In genomic region chr13:74024314-74024713, GRCh38 we compare ENCODE assay signal across 24 cellular contexts.
DNase-seq lines count a peak whose midpoint lies in the region; ATAC-seq and TF ChIP-seq lines count a peak whose summit lies in the region.
"Had no signal": no experiment of that assay in that cellular context is flagged by ENCODE, and none has a peak within 500 bp of the region (broad histone marks: within the 10 kb centered on the region; RNA-seq: fewer than 3 reads in every experiment).

No MANE protein-coding gene starts in this region.

- H4K20me1 ChIP-seq in GM23338 (replicated peaks; ENCODE audit: insufficient read depth) = no peaks in the 10 kb centered on the region

- no peak overlapping the region for H3K27ac Mint-ChIP-seq in GM23338
- H3K27ac Mint-ChIP-seq in naive thymus-derived CD4-positive, alpha-beta T cell = peak overlapping the region in 7 of 9 donors; percentile 70 to 96 (median 86)
- H3K27ac Mint-ChIP-seq: B cell, H9, HFFc6 had no signal

- H2AFZ ChIP-seq in GM23338 = no peak overlapping the region

- peaks cover 0 to 34% (median 16%) of the 10 kb centered on the region in 12 donors for H3K4me1 ChIP-seq in heart left ventricle
- H3K4me1 ChIP-seq in right atrium auricular region = peaks cover 0 to 13% of the 10 kb centered on the region in 2 donors
- peaks cover 41% of the 10 kb centered on the region for H3K4me1 ChIP-seq in GM23338 (ENCODE audit: insufficient read depth)
- H3K4me1 ChIP-seq in naive thymus-derived CD4-positive, alpha-beta T cell (ENCODE audit: control insufficient read depth in 2 of 2, insufficient read depth in 2 of 2, low read length in 2 of 2) = peaks cover 44 to 45% of the 10 kb centered on the region in 2 donors

- CTCF ChIA-PET in naive thymus-derived CD4-positive, alpha-beta T cell (lab: Charles Lee) = no interaction called here

- H3K27ac ChIP-seq in heart left ventricle (no peak overlapping the region), right atrium auricular region (no peak overlapping the region), GM23338 (ENCODE audit: low read depth) (no peak overlapping the region), brain microvascular endothelial cell (no peak overlapping the region)
- H3K27ac ChIP-seq in naive thymus-derived CD4-positive, alpha-beta T cell (ENCODE audit: low read depth, low read length) = peak overlapping the region; percentile 77

- peaks cover 49% of the 10 kb centered on the region for H3K4me1 Mint-ChIP-seq in GM23338
- H3K4me1 Mint-ChIP-seq in naive thymus-derived CD4-positive, alpha-beta T cell = peaks cover 24 to 95% (median 92%) of the 10 kb centered on the region in 7 donors

- H3K79me2 ChIP-seq in GM23338 (replicated peaks; ENCODE audit: insufficient read depth) = 0 out of 2 replicates have a peak, but pooled peaks cover 5% of the 10 kb centered on the region

- no peak overlapping the region for H3K4me3 ChIP-seq in heart left ventricle
- no peak overlapping the region for H3K4me3 ChIP-seq in right atrium auricular region
- H3K4me3 ChIP-seq in GM23338 = no peak overlapping the region
- H3K4me3 ChIP-seq in brain microvascular endothelial cell (ENCODE audit: low read depth, low read length) = no peak overlapping the region
- no peak overlapping the region for H3K4me3 ChIP-seq in naive thymus-derived CD4-positive, alpha-beta T cell (ENCODE audit: low read length)
- H3K4me3 ChIP-seq: K562, MG63 had no signal

- POLR2A ChIA-PET in naive thymus-derived CD4-positive, alpha-beta T cell (lab: Charles Lee) = interaction anchor here (1.0 to 1.9 kb wide), 3 partner anchors 12 to 265 kb away, joined by 4 to 5 read pairs (median 4); no protein-coding TSS in a partner anchor

- H3K27me3 ChIP-seq in heart left ventricle (no peaks in the 10 kb centered on the region), right atrium auricular region (no peaks in the 10 kb centered on the region), GM23338 (ENCODE audit: insufficient read depth) (no peaks in the 10 kb centered on the region), brain microvascular endothelial cell (replicated peaks) (no peaks in the 10 kb centered on the region)
- no peaks in the 10 kb centered on the region for H3K27me3 ChIP-seq in naive thymus-derived CD4-positive, alpha-beta T cell (ENCODE audit: control insufficient read depth in 2 of 2, insufficient read depth in 2 of 2, low read length in 2 of 2)
- H3K27me3 ChIP-seq: MG63 had no signal

- no peak overlapping the region for H3K4me3 Mint-ChIP-seq in GM23338
- H3K4me3 Mint-ChIP-seq in naive thymus-derived CD4-positive, alpha-beta T cell = peak overlapping the region in 2 of 10 donors; percentile 75 to 85
- H3K4me3 Mint-ChIP-seq: CD14-positive monocyte, H9, HFFc6 had no signal

- 0 out of 2 replicates have a peak overlapping the region, but pooled peaks have one; percentile 54 for H3K4me2 ChIP-seq in GM23338

- H3K36me3 ChIP-seq in heart left ventricle (no peaks in the 10 kb centered on the region), right atrium auricular region (no peaks in the 10 kb centered on the region), GM23338 (ENCODE audit: insufficient read depth) (no peaks in the 10 kb centered on the region), brain microvascular endothelial cell (replicated peaks) (no peaks in the 10 kb centered on the region)
- H3K36me3 ChIP-seq in naive thymus-derived CD4-positive, alpha-beta T cell (ENCODE audit: control insufficient read depth in 2 of 3, insufficient read depth in 3 of 3, low read length in 3 of 3) = peaks cover 0 to 8% (median 0%) of the 10 kb centered on the region in 3 experiments
- H3K36me3 ChIP-seq: MG63 had no signal

- ATAC-seq in heart left ventricle (peak in 3 of 4 donors; percentile 33 to 42 (median 39)), GM23338 (no peak)
- ATAC-seq in naive thymus-derived CD4-positive, alpha-beta T cell = no peak
- ATAC-seq: K562, PC-3 had no signal

- intact Hi-C loops in heart left ventricle (cut with DNase I) = loop anchor here in 3 of 10 donors (5.0 to 10.0 kb wide), 2 partner anchors 260 to 263 kb away; no protein-coding TSS in a partner anchor
- intact Hi-C loops in naive thymus-derived CD4-positive, alpha-beta T cell (cut with micrococcal nuclease) = loop anchor here in 1 of 2 donors (1.0 kb wide), 1 partner anchor 12 kb away; no protein-coding TSS in a partner anchor

- no peak for TF ChIP-seq POLR2A in heart left ventricle (IDR thresholded peaks at IDR 0.05)

- DNase-seq in heart left ventricle (peak in 1 of 5 donors; percentile 28), right atrium auricular region (ENCODE audit: low spot score) (no peak), GM23338 (ENCODE audit: low spot score) (no peak), brain microvascular endothelial cell (peak; percentile 9), T1000 (lab: John Stamatoyannopoulos, UW) (no peak), activated T-cell treated with anti-CD3 and anti-CD28 coated beads for 4 hours (no peak)
- no peak for DNase-seq in naive thymus-derived CD4-positive, alpha-beta T cell
- no peak for DNase-seq in effector CD4-positive, alpha-beta T cell
- DNase-seq: DMS79, H9, HFFc6, MG63, NCI-H1417, NCI-H1694 treated with DMSO at 0.1 percent for 48 hours, NCI-H2081 treated with DMSO at 0.1 percent for 48 hours, NCI-H2171 treated with DMSO at 0.1 percent for 48 hours, NCI-H446, NCI-H526, PC-3, RPMI8226, SIG-M5 had no signal

- WGBS in heart left ventricle, 4 donors = 56 to 60% (median 58%) methylated on average over 4 of the region's 4 CpGs

- H3K9me2 ChIP-seq in GM23338 (ENCODE audit: insufficient read depth) = no peaks in the 10 kb centered on the region

- no peaks in the 10 kb centered on the region for H3K9me3 ChIP-seq in heart left ventricle
- H3K9me3 ChIP-seq in right atrium auricular region = no peaks in the 10 kb centered on the region
- H3K9me3 ChIP-seq in naive thymus-derived CD4-positive, alpha-beta T cell (ENCODE audit: control insufficient read depth in 2 of 3, low read length in 3 of 3) = no peaks in the 10 kb centered on the region
- H3K9me3 ChIP-seq: MG63 had no signal

- H3F3A ChIP-seq in GM23338 (replicated peaks; ENCODE audit: low read depth) = no peaks in the 10 kb centered on the region

- H3K9me3 Mint-ChIP-seq in GM23338 = peaks cover 11% of the 10 kb centered on the region; the same call in 2 of the 3 replicates
- H3K9me3 Mint-ChIP-seq in naive thymus-derived CD4-positive, alpha-beta T cell = peaks cover 0 to 15% (median 5%) of the 10 kb centered on the region in 11 donors
- H3K9me3 Mint-ChIP-seq: HFFc6 had no signal

- TF ChIP-seq CTCF in heart left ventricle (IDR thresholded peaks at IDR 0.05) (peak in 4 of 12 donors; percentile 5 to 19 (median 16)), right atrium auricular region (IDR thresholded peaks at IDR 0.05) (peak in 1 of 2 donors; percentile 13), GM23338 (conservative IDR thresholded peaks at IDR 0.05; ENCODE audit: low read depth in 2 of 2) (0 out of 4 replicates have a peak, but pooled peaks of 1 of the 2 experiments have one; percentile 13), brain microvascular endothelial cell (IDR thresholded peaks at IDR 0.05; ENCODE audit: low read depth, low read length, missing control alignments) (peak; percentile 26)

- no peaks in the 10 kb centered on the region for H3K27me3 Mint-ChIP-seq in GM23338 (ENCODE audit: insufficient read depth, low read depth, poor library complexity)
- no peaks in the 10 kb centered on the region for H3K27me3 Mint-ChIP-seq in naive thymus-derived CD4-positive, alpha-beta T cell
- H3K27me3 Mint-ChIP-seq: B cell had no signal

- H3K36me3 Mint-ChIP-seq in GM23338 (ENCODE audit: low read depth) = peaks cover 23% of the 10 kb centered on the region
- peaks cover 26 to 36% (median 34%) of the 10 kb centered on the region in 5 donors for H3K36me3 Mint-ChIP-seq in naive thymus-derived CD4-positive, alpha-beta T cell
- H3K36me3 Mint-ChIP-seq: CD14-positive monocyte had no signal

- in situ Hi-C loops in brain microvascular endothelial cell (cut with HindIII; ENCODE audit: low pct_ligation_motif_present, low sequenced_read_pairs) = no loop called here

TF ChIP-seq in GM23338, 12 proteins besides CTCF, POLR2A, EP300 and RAD21:
- TF ChIP-seq POLR2AphosphoS5 (IDR thresholded peaks at IDR 0.05; ENCODE audit: low read depth) = no peak
- TF ChIP-seq ZNF114 (CRISPR knock-in tag; IDR thresholded peaks at IDR 0.05) = no peak
- TF ChIP-seq JUNB (IDR thresholded peaks at IDR 0.05; ENCODE audit: unreplicated experiment) = no peak
- no peak for TF ChIP-seq EZH2phosphoT487 (IDR thresholded peaks at IDR 0.05; ENCODE audit: unreplicated experiment)

Comparison
In these comparisons a context has a peak if more than half of its experiments do, and no peak if none do; other contexts are left out.
1. ATAC-seq: peak in heart left ventricle (3 of 4); none in GM23338 (single experiment) and naive thymus-derived CD4-positive, alpha-beta T cell (single experiment).